ENCODE assay signal across 8 cellular contexts in the genomic region with DNA sequence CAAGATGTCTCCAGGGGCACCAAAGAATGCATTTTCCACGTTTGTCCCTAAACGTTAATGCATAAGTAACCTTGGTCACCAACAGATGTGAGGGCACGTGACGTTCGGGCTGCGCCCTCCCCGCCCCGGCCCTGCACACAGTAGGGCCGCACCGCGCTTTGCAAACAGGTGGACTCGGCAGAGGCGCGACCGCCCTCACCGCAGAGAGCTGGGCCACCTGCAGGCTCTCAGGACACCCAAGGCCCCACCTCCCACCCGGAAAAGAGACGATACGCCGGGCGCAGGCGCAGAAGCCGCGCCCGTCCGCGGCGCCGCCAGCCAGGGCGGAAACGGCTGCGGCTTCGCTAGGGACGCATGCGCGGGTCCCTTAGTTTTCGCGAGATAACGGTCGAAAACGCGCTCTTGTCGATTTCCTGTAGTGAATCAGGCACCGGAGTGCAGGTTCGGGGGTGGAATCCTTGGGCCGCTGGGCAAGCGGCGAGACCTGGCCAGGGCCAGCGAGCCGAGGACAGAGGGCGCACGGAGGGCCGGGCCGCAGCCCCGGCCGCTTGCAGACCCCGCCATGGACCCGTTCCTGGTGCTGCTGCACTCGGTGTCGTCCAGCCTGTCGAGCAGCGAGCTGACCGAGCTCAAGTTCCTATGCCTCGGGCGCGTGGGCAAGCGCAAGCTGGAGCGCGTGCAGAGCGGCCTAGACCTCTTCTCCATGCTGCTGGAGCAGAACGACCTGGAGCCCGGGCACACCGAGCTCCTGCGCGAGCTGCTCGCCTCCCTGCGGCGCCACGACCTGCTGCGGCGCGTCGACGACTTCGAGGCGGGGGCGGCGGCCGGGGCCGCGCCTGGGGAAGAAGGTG. TPM values are rescaled to one million over a fixed set of nuclear protein-coding genes. Genes with fewer than 3 reads are reported as not detected.
DNase-seq lines count a peak whose midpoint lies in the region; ATAC-seq and TF ChIP-seq lines count a peak whose summit lies in the region.

A gene with protein sequence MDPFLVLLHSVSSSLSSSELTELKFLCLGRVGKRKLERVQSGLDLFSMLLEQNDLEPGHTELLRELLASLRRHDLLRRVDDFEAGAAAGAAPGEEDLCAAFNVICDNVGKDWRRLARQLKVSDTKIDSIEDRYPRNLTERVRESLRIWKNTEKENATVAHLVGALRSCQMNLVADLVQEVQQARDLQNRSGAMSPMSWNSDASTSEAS (plus strand): TSS at position 399 of the 851 bp plus-strand sequence. CDS start 164 bp downstream, at position 563.

- H3K36me3 ChIP-seq in transverse colon = peaks cover 0 to 18% (median 6%) of the 10 kb centered on the region in 4 donors

- peak within 1 kb of the TSS; percentile 92 for H3K4me3 Mint-ChIP-seq in HFFc6
- H3K4me3 Mint-ChIP-seq in activated naive CD8-positive, alpha-beta T cell treated with anti-CD3 and anti-CD28 coated beads, Interleukin-2, amount 50 U/mL, for 24 hours = peak within 1 kb of the TSS; percentile 90

- H3K9me3 Mint-ChIP-seq in HFFc6 = no peaks in the 10 kb centered on the region
- no peaks in the 10 kb centered on the region for H3K9me3 Mint-ChIP-seq in activated naive CD8-positive, alpha-beta T cell treated with anti-CD3 and anti-CD28 coated beads, Interleukin-2, amount 50 U/mL, for 24 hours

- H3K4me1 ChIP-seq in transverse colon = peaks cover 10 to 21% (median 18%) of the 10 kb centered on the region in 4 donors

- peaks cover 20% of the 10 kb centered on the region for H3K36me3 Mint-ChIP-seq in HFFc6 (ENCODE audit: low read depth)
- H3K36me3 Mint-ChIP-seq in activated naive CD8-positive, alpha-beta T cell treated with anti-CD3 and anti-CD28 coated beads, Interleukin-2, amount 50 U/mL, for 24 hours (ENCODE audit: low read depth) = peaks cover 33% of the 10 kb centered on the region

- TF ChIP-seq EP300 in transverse colon (IDR thresholded peaks at IDR 0.05; ENCODE audit: low read depth) = no peak

- ATAC-seq in activated naive CD8-positive, alpha-beta T cell treated with anti-CD3 and anti-CD28 coated beads, Interleukin-2, amount 50 U/mL, for 24 hours = peak; percentile 53

- no peaks in the 10 kb centered on the region for H3K9me3 ChIP-seq in transverse colon

- peak; percentile 90 for TF ChIP-seq POLR2A in transverse colon (IDR thresholded peaks at IDR 0.05)

- H3K27ac Mint-ChIP-seq in HFFc6 = peak within 1 kb of the TSS; percentile 95
- peak within 1 kb of the TSS; percentile 95 for H3K27ac Mint-ChIP-seq in activated naive CD8-positive, alpha-beta T cell treated with anti-CD3 and anti-CD28 coated beads, Interleukin-2, amount 50 U/mL, for 24 hours

- H3K27me3 Mint-ChIP-seq in HFFc6 (ENCODE audit: insufficient read depth) = peaks cover 5% of the 10 kb centered on the region; the same call in 1 of the 2 replicates
- H3K27me3 Mint-ChIP-seq in activated naive CD8-positive, alpha-beta T cell treated with anti-CD3 and anti-CD28 coated beads, Interleukin-2, amount 50 U/mL, for 24 hours = no peaks in the 10 kb centered on the region

- no peak; the same call in 1 of the 2 replicates for TF ChIP-seq CTCF in HFFc6 (IDR thresholded peaks at IDR 0.05)
- peak in 1 of 5 experiments; percentile 8 for TF ChIP-seq CTCF in transverse colon (IDR thresholded peaks at IDR 0.05)

- in situ Hi-C loops in transverse colon (cut with MboI; ENCODE audit: low pct_ligation_motif_present in 1 of 4, low pct_unique_long_range_greater_than_20kb in 1 of 4, low sequenced_read_pairs in 3 of 4) = no loop called here

- 0% methylated on average over 4 to 80 of the region's 91 CpGs for WGBS in transverse colon (ENCODE audit: low coverage in 1 of 2), 2 donors

- peak within 1 kb of the TSS; percentile 93 for H3K4me3 ChIP-seq in GM08714 (ENCODE audit: low read length)
- peak within 1 kb of the TSS; percentile 69 to 96 (median 88) for H3K4me3 ChIP-seq in transverse colon

- intact Hi-C loops in cardiac septum (cut with DNase I) (loop anchor here (10.0 kb wide), 1 partner anchor 72 kb away; the partner anchor contains the start of gene PPFIA1), transverse colon (cut with DNase I; ENCODE audit: low total_unique reads) (loop anchor here (1.0 kb wide), 1 partner anchor 67 kb away; the partner anchor contains the start of gene PPFIA1)

- peaks cover 39% of the 10 kb centered on the region for H3K4me1 Mint-ChIP-seq in HFFc6 (ENCODE audit: low read depth)
- H3K4me1 Mint-ChIP-seq in activated naive CD8-positive, alpha-beta T cell treated with anti-CD3 and anti-CD28 coated beads, Interleukin-2, amount 50 U/mL, for 24 hours = peaks cover 40% of the 10 kb centered on the region

- peak within 1 kb of the TSS; percentile 94 to 99 (median 96) for H3K27ac ChIP-seq in transverse colon

- peak; percentile 90 for DNase-seq in HFFc6
- DNase-seq in NCI-H1092 treated with DMSO at 0.1 percent for 48 hours (lab: John Stamatoyannopoulos, UW) = peak; percentile 95
- peak; percentile 90 for DNase-seq in SW480 (ENCODE audit: low spot score)
- peak; percentile 87 for DNase-seq in activated naive CD8-positive, alpha-beta T cell treated with anti-CD3 and anti-CD28 coated beads, Interleukin-2, amount 50 U/mL, for 24 hours
- DNase-seq in cardiac septum (ENCODE audit: low spot score) = peak; percentile 95
- DNase-seq in pons (ENCODE audit: low spot score) = peak; percentile 87
- DNase-seq in transverse colon = peak; percentile 94

- no peaks in the 10 kb centered on the region for H3K27me3 ChIP-seq in transverse colon

RNA-seq across cellular contexts. Expression of the gene that starts here (rescaled TPM):
- total RNA-seq in HFFc6 (2021; fragmentation: NEBNext Ultra II Directional; extraction: Animal tissue kit (Norgen Biotek cat#: 25700)) = 10 to 100 TPM; 25.8 to 32.2 (median 28.1) TPM
- total RNA-seq in cardiac septum (8.6 TPM), transverse colon (10 to 100 TPM; 24.5 to 42.3 (median 31.5) TPM)

Comparison
In these comparisons a context has a peak if more than half of its experiments do, and no peak if none do; other contexts are left out.
1. Peak in every context shown above with its lines: DNase-seq, ATAC-seq, H3K4me3 ChIP-seq and H3K27ac ChIP-seq.